ENCODE assay signal across 8 cellular contexts in genomic region chr5:177426566-177427210, GRCh38. TPM values are rescaled to one million over a fixed set of nuclear protein-coding genes. Genes with fewer than 3 reads are reported as not detected.
A peak's percentile ranks its signal among the peaks of the same experiment; 100 is the strongest.
DNase-seq lines count a peak whose midpoint lies in the region; ATAC-seq and TF ChIP-seq lines count a peak whose summit lies in the region.

TSS of gene GRK6 (plus strand) at chr5:177426676. CDS start at chr5:177426846, 170 bp downstream.

- H3K4me3 Mint-ChIP-seq in neural crest cell: peak within 1 kb of the TSS; percentile 98

- no peaks in the 10 kb centered on the region for H3K36me3 Mint-ChIP-seq in neural crest cell (ENCODE audit: low read depth)

- TF ChIP-seq POLR2A in GM15510 (IDR thresholded peaks at IDR 0.05; ENCODE audit: borderline replicate concordance, extremely low read depth, insufficient read length): peak; percentile 73

- peaks cover 31% of the 10 kb centered on the region for H3K4me1 Mint-ChIP-seq in neural crest cell

- peak within 1 kb of the TSS; percentile 99 for H3K27ac Mint-ChIP-seq in neural crest cell (ENCODE audit: unreplicated experiment)

- ATAC-seq in HG02571 (IDR thresholded peaks at IDR 0.05; ENCODE audit: unreplicated experiment): peak; percentile 4

- TF ChIP-seq CTCF in fibroblast of mammary gland (conservative IDR thresholded peaks at IDR 0.05; ENCODE audit: control insufficient read depth, insufficient read depth, low read depth, low read length) (no peak), neural crest cell (conservative IDR thresholded peaks at IDR 0.05) (no peak)

- H3K4me3 ChIP-seq in fibroblast of mammary gland (ENCODE audit: control insufficient read depth, low read depth, low read length): peak within 1 kb of the TSS; percentile 64

- DNase-seq in NCI-H748 (lab: John Stamatoyannopoulos, UW; ENCODE audit: unreplicated experiment) (peak; percentile 69), activated T-helper 1 cell treated with Interleukin-2 at 50 U/mL for 16 hours (ENCODE audit: low read depth) (peak; percentile 65), fibroblast of mammary gland (ENCODE audit: low read depth) (peak; percentile 25), neural crest cell (ENCODE audit: low read depth, low spot score) (no peak), Kasumi-1 (lab: John Stamatoyannopoulos, UW) (no peak), medulla oblongata (ENCODE audit: extremely low spot score) (no peak)

- H3K27me3 Mint-ChIP-seq in neural crest cell (ENCODE audit: low read depth): peaks cover 4% of the 10 kb centered on the region

- H3K9me3 Mint-ChIP-seq in neural crest cell: no peaks in the 10 kb centered on the region

RNA-seq across cellular contexts. Expression of gene GRK6, which starts in this region (rescaled TPM):
- 47.4 and 54.9 TPM in 2 replicates for total RNA-seq in neural crest cell

Comparison
In these comparisons a context has a peak if more than half of its experiments do, and no peak if none do; other contexts are left out.
1. DNase-seq: peak in NCI-H748 (single experiment), activated T-helper 1 cell treated with Interleukin-2 at 50 U/mL for 16 hours (single experiment) and fibroblast of mammary gland (single experiment); none in neural crest cell (single experiment), Kasumi-1 (0 of 2) and medulla oblongata (single experiment).